Comparison of ENCODE assay signal across 16 cellular contexts in the genomic region with DNA sequence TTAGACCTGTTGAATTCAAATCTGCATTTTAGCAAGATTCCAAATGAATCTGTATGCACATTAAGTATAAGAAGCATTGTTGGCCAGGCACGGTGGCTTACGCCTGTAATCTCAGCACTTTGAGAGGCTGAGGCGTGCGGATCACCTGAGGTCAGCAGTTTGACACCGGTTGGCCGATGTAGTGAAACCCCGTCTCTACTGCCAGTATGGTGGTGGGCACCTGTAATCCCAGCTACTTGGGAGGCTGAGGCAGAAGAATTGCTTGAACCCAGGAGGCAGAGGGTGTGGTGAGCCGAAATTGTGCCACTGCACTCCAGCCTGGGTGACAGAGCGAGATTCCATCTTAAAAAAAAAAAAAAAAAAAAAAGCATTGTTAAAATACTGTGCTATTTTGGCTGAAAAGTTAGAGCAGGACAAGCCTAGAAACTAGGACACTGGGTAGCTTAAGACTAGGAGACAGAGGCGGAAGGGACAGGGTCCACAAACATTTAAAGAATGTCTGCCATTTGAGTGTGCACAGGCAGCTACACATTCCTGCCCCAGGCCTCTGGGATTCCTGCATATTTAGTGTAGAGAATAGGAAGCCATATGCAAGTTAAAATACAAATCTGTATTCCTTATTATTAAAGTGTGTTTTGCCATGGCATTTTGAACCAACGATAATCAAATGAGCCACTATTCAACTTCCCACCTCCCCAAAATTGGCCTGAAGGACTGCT. TPM values are rescaled to one million over a fixed set of nuclear protein-coding genes. Genes with fewer than 3 reads are reported as not detected.
DNase-seq lines count a peak whose midpoint lies in the region; ATAC-seq, FAIRE-seq and TF ChIP-seq lines count a peak whose summit lies in the region.
"Had no signal": no experiment of that assay in that cellular context is flagged by ENCODE, and none has a peak within 500 bp of the region (broad histone marks: within the 10 kb centered on the region; RNA-seq: fewer than 3 reads in every experiment).

No MANE protein-coding gene starts in this region.

- H3K9me3 Mint-ChIP-seq in astrocyte (ENCODE audit: unreplicated experiment) = no peaks in the 10 kb centered on the region
- H3K9me3 Mint-ChIP-seq: activated T-cell treated with anti-CD3 and anti-CD28 coated beads, Interleukin-2, amount 50 U/mL, for 24 hours had no signal

- H3K9ac ChIP-seq in astrocyte (ENCODE audit: low read length) (no peak overlapping the region), kidney (ENCODE audit: low read length in 2 of 2) (peak overlapping the region in 1 of 2 donors; percentile 0)
- H3K9ac ChIP-seq: parathyroid adenoma had no signal

- H3K27ac ChIP-seq in cardiac muscle cell (peak overlapping the region; percentile 69), right cardiac atrium (ENCODE audit: low read length) (no peak overlapping the region), astrocyte (ENCODE audit: low read depth, low read length) (peak overlapping the region; percentile 26), kidney (ENCODE audit: low read depth in 2 of 2, low read length in 2 of 2) (peak overlapping the region; percentile 75 to 82)
- H3K27ac ChIP-seq: parathyroid adenoma had no signal

- H3K4me2 ChIP-seq in astrocyte (ENCODE audit: low read length) = peak overlapping the region; percentile 29

- H2AFZ ChIP-seq in astrocyte (ENCODE audit: low read depth, low read length) = peak overlapping the region; percentile 13
- H2AFZ ChIP-seq: parathyroid adenoma had no signal

- no peaks in the 10 kb centered on the region for H3K4me1 ChIP-seq in cardiac muscle cell (ENCODE audit: low read depth)
- H3K4me1 ChIP-seq in right cardiac atrium (ENCODE audit: control insufficient read depth, insufficient read depth, low read length) = peaks cover 3% of the 10 kb centered on the region
- peaks cover 20% of the 10 kb centered on the region for H3K4me1 ChIP-seq in astrocyte (ENCODE audit: insufficient read depth, low read length)
- H3K4me1 ChIP-seq in kidney (ENCODE audit: control insufficient read depth in 1 of 2, insufficient read depth in 1 of 2, low read depth in 1 of 2, low read length in 2 of 2) = peaks cover 0 to 5% of the 10 kb centered on the region in 2 donors
- H3K4me1 ChIP-seq: parathyroid adenoma had no signal

- no peaks in the 10 kb centered on the region for H4K20me1 ChIP-seq in astrocyte (ENCODE audit: insufficient read depth, low read length)

- peak overlapping the region; percentile 54 for H3K4me3 Mint-ChIP-seq in astrocyte (ENCODE audit: unreplicated experiment)
- H3K4me3 Mint-ChIP-seq: activated T-cell treated with anti-CD3 and anti-CD28 coated beads, Interleukin-2, amount 50 U/mL, for 24 hours had no signal

- intact Hi-C loops in right cardiac atrium (cut with DNase I) (no loop called here), kidney (cut with DNase I) (no loop called here)

- 90% methylated on average over 11 of the region's 11 CpGs for WGBS in right cardiac atrium

- no peaks in the 10 kb centered on the region for H3K79me2 ChIP-seq in astrocyte (ENCODE audit: insufficient read depth, low read length)
- H3K79me2 ChIP-seq: parathyroid adenoma had no signal

- no peak for TF ChIP-seq CTCF in cardiac muscle cell (IDR thresholded peaks at IDR 0.05; ENCODE audit: low read depth, low read length)
- no peak for TF ChIP-seq CTCF in astrocyte (IDR thresholded peaks at IDR 0.05; ENCODE audit: insufficient read depth, low read depth, low read length)
- no peak for TF ChIP-seq CTCF in kidney (IDR thresholded peaks at IDR 0.05; ENCODE audit: borderline replicate concordance, extremely low read depth, insufficient read depth)

- peaks cover 26% of the 10 kb centered on the region for H3K4me1 Mint-ChIP-seq in astrocyte (ENCODE audit: low read depth, unreplicated experiment)

- H3K27ac Mint-ChIP-seq in astrocyte (ENCODE audit: unreplicated experiment) = peak overlapping the region; percentile 91
- H3K27ac Mint-ChIP-seq: activated T-cell treated with anti-CD3 and anti-CD28 coated beads, Interleukin-2, amount 50 U/mL, for 24 hours had no signal

- ATAC-seq in right cardiac atrium = no peak
- ATAC-seq: left cardiac atrium had no signal

- no peaks in the 10 kb centered on the region for H3K27me3 ChIP-seq in cardiac muscle cell
- no peaks in the 10 kb centered on the region for H3K27me3 ChIP-seq in right cardiac atrium (ENCODE audit: control insufficient read depth, insufficient read depth)
- no peaks in the 10 kb centered on the region for H3K27me3 ChIP-seq in astrocyte (ENCODE audit: insufficient read depth, low read length)
- H3K27me3 ChIP-seq: esophagus muscularis mucosa had no signal

- peak in 1 of 2 donors; percentile 61 for DNase-seq in cardiac muscle cell (ENCODE audit: low read depth in 1 of 2, low spot score in 1 of 2)
- no peak for DNase-seq in right cardiac atrium
- peak; percentile 56 for DNase-seq in astrocyte (ENCODE audit: low read depth)
- no peak for DNase-seq in kidney
- no peak for DNase-seq in nucleus accumbens (lab: John Stamatoyannopoulos, UW)
- no peak for DNase-seq in superior temporal gyrus (ENCODE audit: extremely low spot score)
- no peak for DNase-seq in activated naive CD4-positive, alpha-beta T cell (lab: John Stamatoyannopoulos, UW)
- no peak for DNase-seq in NCI-H1048 (lab: John Stamatoyannopoulos, UW)
- DNase-seq: activated T-cell treated with anti-CD3 and anti-CD28 coated beads, Interleukin-2, amount 50 U/mL, for 24 hours; DND-41; left cardiac atrium; NCI-H446; stimulated activated CD4-positive, alpha-beta T cell treated with anti-CD3 and anti-CD28 coated beads, Interleukin-4, amount 100 ng/mL, for 24 hours had no signal

- H3K4me3 ChIP-seq in cardiac muscle cell (no peak overlapping the region), right cardiac atrium (ENCODE audit: low read length) (no peak overlapping the region), astrocyte (ENCODE audit: insufficient read depth, low read depth, low read length) (no peak overlapping the region), kidney (ENCODE audit: low read length in 2 of 2) (no peak overlapping the region)
- H3K4me3 ChIP-seq: esophagus muscularis mucosa had no signal

- H3K9me3 ChIP-seq in cardiac muscle cell (ENCODE audit: low read depth) (no peaks in the 10 kb centered on the region), right cardiac atrium (ENCODE audit: control insufficient read depth, low read length) (no peaks in the 10 kb centered on the region), astrocyte (ENCODE audit: insufficient read depth, low read depth, low read length) (no peaks in the 10 kb centered on the region), kidney (ENCODE audit: control insufficient read depth in 1 of 2, low read length in 2 of 2) (no peaks in the 10 kb centered on the region)
- H3K9me3 ChIP-seq: esophagus muscularis mucosa had no signal

- H3K27me3 Mint-ChIP-seq in astrocyte (ENCODE audit: low read depth, unreplicated experiment) = no peaks in the 10 kb centered on the region
- H3K27me3 Mint-ChIP-seq: activated T-cell treated with anti-CD3 and anti-CD28 coated beads, Interleukin-2, amount 50 U/mL, for 24 hours had no signal

- no peaks in the 10 kb centered on the region for H3K36me3 ChIP-seq in cardiac muscle cell
- H3K36me3 ChIP-seq in astrocyte (ENCODE audit: insufficient read depth, low read length) = no peaks in the 10 kb centered on the region
- H3K36me3 ChIP-seq in kidney (ENCODE audit: control insufficient read depth in 1 of 2, insufficient read depth in 2 of 2, low read length in 2 of 2) = no peaks in the 10 kb centered on the region
- H3K36me3 ChIP-seq: esophagus muscularis mucosa had no signal

- FAIRE-seq in astrocyte (lab: Jason Lieb, UNC) = no peak
- no peak for FAIRE-seq in kidney (lab: Jason Lieb, UNC)
- FAIRE-seq: GM18507 had no signal

- no peaks in the 10 kb centered on the region for H3K36me3 Mint-ChIP-seq in astrocyte (ENCODE audit: low read depth, unreplicated experiment)

RNA-seq across cellular contexts. Expression of a gene that starts 45.1 kb away (rescaled TPM):
- total RNA-seq in cardiac muscle cell (7,643 and 9,273 TPM in 2 replicates), right cardiac atrium (1,000 to 10,000 TPM; 4,421 to 6,620 (median 4,841) TPM), astrocyte (7,239 and 8,216 TPM in 2 replicates), kidney (10,277 TPM)
- polyA plus RNA-seq in cardiac muscle cell (2,527 and 3,279 TPM in 2 replicates), right cardiac atrium (2,506 TPM), kidney (ENCODE audit: insufficient read depth, low read depth, low replicate concordance) (9,725 TPM)
